25 cellular contexts compared by ENCODE assay signal in the genomic region with DNA sequence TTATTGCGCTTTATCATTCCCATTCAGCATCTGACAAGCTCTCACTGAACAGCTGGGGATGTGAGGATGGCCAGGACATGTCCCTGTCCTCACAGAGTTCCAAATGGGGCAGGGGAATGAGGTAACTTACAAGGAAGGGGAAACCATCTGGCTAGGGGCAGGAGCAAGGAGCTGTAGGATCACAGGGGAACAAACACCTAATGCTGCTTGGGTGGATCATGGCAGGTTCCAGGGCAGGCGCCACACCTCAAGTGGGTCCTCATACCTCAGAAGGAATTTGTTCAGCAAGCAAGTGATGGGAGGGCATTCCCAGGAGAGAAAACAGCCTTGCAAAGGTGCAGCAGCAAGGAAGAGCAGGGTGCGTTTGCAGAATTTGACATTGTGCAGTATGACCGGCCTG. TPM values are rescaled to one million over a fixed set of nuclear protein-coding genes. Genes with fewer than 3 reads are reported as not detected.
"Had no signal": no experiment of that assay in that cellular context is flagged by ENCODE, and none has a peak within 500 bp of the region (broad histone marks: within the 10 kb centered on the region; RNA-seq: fewer than 3 reads in every experiment).

No MANE protein-coding gene starts in this region.

- H3K9me3 ChIP-seq: heart left ventricle, pancreas, stomach, thoracic aorta, transverse colon had no signal

- ATAC-seq: heart left ventricle, left colon, natural killer cell, pancreas, right cardiac atrium had no signal

- H3K4me3 ChIP-seq: coronary artery, heart left ventricle, pancreas, stomach, thoracic aorta, transverse colon had no signal

- DNase-seq: effector CD4-positive, alpha-beta T cell; endodermal cell; erythroblast; foreskin melanocyte; heart left ventricle; hippocampal formation; left colon; natural killer cell; occipital lobe; pancreas; right cardiac atrium; small intestine; stimulated activated CD4-positive, alpha-beta T cell treated with anti-CD3 and anti-CD28 coated beads, Interleukin-12 subunit alpha, Interleukin-12 subunit beta, amount 100 ng/mL, for 4 hours; stimulated activated naive CD4-positive, alpha-beta T cell; stomach; substantia nigra; transverse colon had no signal

- H3K27ac ChIP-seq: coronary artery, heart left ventricle, pancreas, stomach, thoracic aorta, transverse colon had no signal

- H3K4me1 ChIP-seq: pancreas, stomach, transverse colon had no signal

- H3K9me3 Mint-ChIP-seq: endodermal cell, mesothelial cell of epicardium, natural killer cell, neural crest cell had no signal

- H3K36me3 ChIP-seq: heart left ventricle, pancreas, stomach, thoracic aorta, transverse colon had no signal

- H3K36me3 Mint-ChIP-seq: mesothelial cell of epicardium, natural killer cell had no signal

- FAIRE-seq: endothelial cell of umbilical vein, pancreas, small intestine had no signal

- H3K4me3 Mint-ChIP-seq: endodermal cell, mesothelial cell of epicardium, natural killer cell, neural crest cell had no signal

- H3K4me1 Mint-ChIP-seq: mesothelial cell of epicardium, natural killer cell had no signal

- H3K27ac Mint-ChIP-seq: endodermal cell, mesothelial cell of epicardium, natural killer cell, progenitor cell of endocrine pancreas had no signal

- H3K27me3 ChIP-seq: pancreas had no signal

RNA-seq across cellular contexts. Expression of gene GRIK3, which starts 35.1 kb away (rescaled TPM):
- total RNA-seq: dermis microvascular lymphatic vessel endothelial cell, endothelial cell of umbilical vein, mesothelial cell of epicardium, myocyte, natural killer cell had no signal
- polyA plus RNA-seq: endothelial cell of umbilical vein had no signal
